Comparison of ENCODE assay signal across 10 cellular contexts in the genomic region with DNA sequence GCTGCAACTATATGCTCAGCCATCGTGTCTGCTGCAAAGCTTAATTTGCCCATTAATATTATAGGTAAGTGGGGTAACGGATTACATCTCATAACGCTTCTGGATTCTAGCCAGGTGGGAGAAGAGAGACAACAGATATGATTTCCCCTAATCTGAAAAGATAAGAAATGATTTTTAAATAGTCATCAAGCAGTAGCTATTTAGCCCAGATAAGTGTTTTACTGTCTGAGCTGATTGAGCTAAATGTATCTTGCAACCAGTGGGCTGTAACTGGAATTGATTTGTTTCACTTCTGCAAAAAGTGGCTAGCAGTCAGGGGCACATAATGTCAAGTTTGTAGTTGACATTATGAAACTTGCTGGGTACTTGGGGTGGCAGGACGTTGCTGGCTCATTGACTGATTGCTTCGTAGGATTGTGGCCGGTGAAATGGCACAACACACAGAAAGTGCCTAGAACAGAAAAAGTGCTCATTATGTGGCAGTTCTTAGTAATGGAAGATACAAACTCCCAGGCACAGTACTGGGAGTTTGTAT. TPM values are rescaled to one million over a fixed set of nuclear protein-coding genes. Genes with fewer than 3 reads are reported as not detected.
A peak's percentile ranks its signal among the peaks of the same experiment; 100 is the strongest.
DNase-seq lines count a peak whose midpoint lies in the region; ATAC-seq and TF ChIP-seq lines count a peak whose summit lies in the region.
"Had no signal": no experiment of that assay in that cellular context is flagged by ENCODE, and none has a peak within 500 bp of the region (broad histone marks: within the 10 kb centered on the region; RNA-seq: fewer than 3 reads in every experiment).

No MANE protein-coding gene starts in this region.

- peak in 1 of 2 donors; percentile 45 for TF ChIP-seq EP300 in tibial nerve (IDR thresholded peaks at IDR 0.05)

- H3K27me3 Mint-ChIP-seq in activated CD8-positive, alpha-beta T cell treated with anti-CD3 and anti-CD28 coated beads for 36 hours: no peaks in the 10 kb centered on the region
- no peaks in the 10 kb centered on the region for H3K27me3 Mint-ChIP-seq in CD4-positive, alpha-beta T cell

- H3K27ac Mint-ChIP-seq in activated CD8-positive, alpha-beta T cell treated with anti-CD3 and anti-CD28 coated beads for 36 hours: peak overlapping the region; percentile 3
- no peak overlapping the region for H3K27ac Mint-ChIP-seq in CD4-positive, alpha-beta T cell

- no peaks in the 10 kb centered on the region for H3K9me3 ChIP-seq in tibial nerve
- H3K9me3 ChIP-seq in CD4-positive, alpha-beta T cell (ENCODE audit: control insufficient read depth, low read length): no peaks in the 10 kb centered on the region

- 83 to 84% methylated on average over 6 of the region's 6 CpGs for WGBS in tibial nerve, 2 donors

- TF ChIP-seq CTCF in activated CD8-positive, alpha-beta T cell treated with anti-CD3 and anti-CD28 coated beads for 36 hours (IDR thresholded peaks at IDR 0.05): no peak
- TF ChIP-seq CTCF in tibial nerve (IDR thresholded peaks at IDR 0.05): no peak
- TF ChIP-seq CTCF in CD4-positive, alpha-beta T cell (IDR thresholded peaks at IDR 0.05): no peak

- H3K4me3 Mint-ChIP-seq in activated CD8-positive, alpha-beta T cell treated with anti-CD3 and anti-CD28 coated beads for 36 hours: no peak overlapping the region
- H3K4me3 Mint-ChIP-seq in CD4-positive, alpha-beta T cell: no peak overlapping the region

- H3K27ac ChIP-seq in tibial nerve: no peak overlapping the region
- no peak overlapping the region for H3K27ac ChIP-seq in CD4-positive, alpha-beta T cell (ENCODE audit: low read depth, low read length)

- no peak overlapping the region for H3K4me3 ChIP-seq in tibial nerve

- TF ChIP-seq POLR2A in tibial nerve (IDR thresholded peaks at IDR 0.05): no peak

- ATAC-seq in GM18502 (IDR thresholded peaks at IDR 0.05; ENCODE audit: poor library complexity, unreplicated experiment) (peak; percentile 90), GM21390 (IDR thresholded peaks at IDR 0.05; ENCODE audit: unreplicated experiment) (peak; percentile 79), HG03159 (IDR thresholded peaks at IDR 0.05; ENCODE audit: unreplicated experiment) (peak; percentile 89)
- no peak for ATAC-seq in activated CD8-positive, alpha-beta T cell treated with anti-CD3 and anti-CD28 coated beads for 36 hours
- no peak for ATAC-seq in CD4-positive, alpha-beta T cell (ENCODE audit: poor library complexity)

- CTCF ChIA-PET in activated CD8-positive, alpha-beta T cell treated with anti-CD3 and anti-CD28 coated beads for 36 hours (lab: Charles Lee): no interaction called here
- CTCF ChIA-PET in CD4-positive, alpha-beta T cell (lab: Charles Lee): no interaction called here

- intact Hi-C loops in activated CD8-positive, alpha-beta T cell treated with anti-CD3 and anti-CD28 coated beads for 36 hours (cut with micrococcal nuclease): no loop called here
- intact Hi-C loops in CD4-positive, alpha-beta T cell (cut with DNase I, micrococcal nuclease): loop anchor here in 1 of 2 experiments (5.0 kb wide), 1 partner anchor 42 kb away; no protein-coding TSS in a partner anchor

- peaks cover 2% of the 10 kb centered on the region for H3K4me1 Mint-ChIP-seq in activated CD8-positive, alpha-beta T cell treated with anti-CD3 and anti-CD28 coated beads for 36 hours (ENCODE audit: low read depth)
- H3K4me1 Mint-ChIP-seq in CD4-positive, alpha-beta T cell (ENCODE audit: low read depth): no peaks in the 10 kb centered on the region

- no peaks in the 10 kb centered on the region for H3K27me3 ChIP-seq in tibial nerve
- H3K27me3 ChIP-seq in CD4-positive, alpha-beta T cell (ENCODE audit: control insufficient read depth, insufficient read depth, low read length): no peaks in the 10 kb centered on the region

- H3K4me1 ChIP-seq in tibial nerve: no peaks in the 10 kb centered on the region

- no peak for DNase-seq in activated CD8-positive, alpha-beta T cell treated with anti-CD3 and anti-CD28 coated beads for 36 hours
- DNase-seq in tibial nerve (ENCODE audit: low spot score in 2 of 2): no peak
- DNase-seq in NCI-H187 (lab: John Stamatoyannopoulos, UW): no peak
- DNase-seq in CD4-positive, alpha-beta T cell: no peak
- DNase-seq in NCI-H748 treated with DMSO at 0.1 percent for 48 hours (lab: John Stamatoyannopoulos, UW): no peak
- DNase-seq: NCI-H510A treated with DMSO at 0.1 percent for 48 hours, nucleus accumbens had no signal

- peaks cover 0 to 98% (median 10%) of the 10 kb centered on the region in 3 donors for H3K36me3 ChIP-seq in tibial nerve

- POLR2A ChIA-PET in activated CD8-positive, alpha-beta T cell treated with anti-CD3 and anti-CD28 coated beads for 36 hours (lab: Charles Lee): interaction anchor here (5.5 kb wide), 1 partner anchor 11 kb away, joined by 37 read pairs; no protein-coding TSS in a partner anchor
- POLR2A ChIA-PET in CD4-positive, alpha-beta T cell (lab: Charles Lee): interaction anchor here (1.4 kb wide), 1 partner anchor 19 kb away, joined by 3 read pairs; a partner anchor contains a TSS

- peaks cover 48% of the 10 kb centered on the region for H3K36me3 Mint-ChIP-seq in activated CD8-positive, alpha-beta T cell treated with anti-CD3 and anti-CD28 coated beads for 36 hours (ENCODE audit: low read depth)
- H3K36me3 Mint-ChIP-seq in CD4-positive, alpha-beta T cell (ENCODE audit: low read depth): peaks cover 85% of the 10 kb centered on the region

- no peaks in the 10 kb centered on the region for H3K9me3 Mint-ChIP-seq in activated CD8-positive, alpha-beta T cell treated with anti-CD3 and anti-CD28 coated beads for 36 hours
- H3K9me3 Mint-ChIP-seq in CD4-positive, alpha-beta T cell: no peaks in the 10 kb centered on the region

RNA-seq across cellular contexts. Expression of a gene that starts 18.5 kb away (rescaled TPM):
- total RNA-seq in activated CD8-positive, alpha-beta T cell treated with anti-CD3 and anti-CD28 coated beads for 36 hours: 100 to 1,000 TPM; 100 to 101 TPM
- total RNA-seq in tibial nerve: 100 to 1,000 TPM in 1 of 4 donors, 10 to 100 TPM in 3; 63.2 to 110 (median 73.3) TPM
- total RNA-seq in CD4-positive, alpha-beta T cell: 10 to 100 TPM; 61.6 TPM

RNA-seq across cellular contexts. Expression of a gene that starts 18.9 kb away (rescaled TPM):
- total RNA-seq in activated CD8-positive, alpha-beta T cell treated with anti-CD3 and anti-CD28 coated beads for 36 hours: 10 to 100 TPM; 56.3 to 60.8 TPM
- total RNA-seq in tibial nerve: 10 to 100 TPM; 12.9 to 19.9 (median 16.2) TPM
- 10 to 100 TPM; 50.5 to 64.7 TPM for total RNA-seq in CD4-positive, alpha-beta T cell

Comparison
In these comparisons a context has a peak if more than half of its experiments do, and no peak if none do; other contexts are left out.
1. ATAC-seq: peak in GM18502 (single experiment), GM21390 (single experiment) and HG03159 (single experiment); none in activated CD8-positive, alpha-beta T cell treated with anti-CD3 and anti-CD28 coated beads for 36 hours (single experiment) and CD4-positive, alpha-beta T cell (single experiment).